Comparison of ENCODE assay signal across 10 cellular contexts in genomic region chr9:7117676-7118561, GRCh38.
DNase-seq lines count a peak whose midpoint lies in the region; ATAC-seq, FAIRE-seq and TF ChIP-seq lines count a peak whose summit lies in the region.
"Had no signal": no experiment of that assay in that cellular context is flagged by ENCODE, and none has a peak within 500 bp of the region (broad histone marks: within the 10 kb centered on the region; RNA-seq: fewer than 3 reads in every experiment).

No MANE protein-coding gene starts in this region.

- peak overlapping the region; percentile 67 for H3K27ac Mint-ChIP-seq in GM23338
- no peak overlapping the region for H3K27ac Mint-ChIP-seq in activated CD8-positive, alpha-beta T cell treated with anti-CD3 and anti-CD28 coated beads for 36 hours
- H3K27ac Mint-ChIP-seq: nephron progenitor cell had no signal

- no peak for TF ChIP-seq EP300 in esophagus muscularis mucosa (IDR thresholded peaks at IDR 0.05)

- H3F3A ChIP-seq in GM23338 (replicated peaks; ENCODE audit: low read depth) = no peaks in the 10 kb centered on the region

- no peaks in the 10 kb centered on the region for H3K9me3 ChIP-seq in esophagus muscularis mucosa

- H3K4me3 ChIP-seq in GM23338 (no peak overlapping the region), fibroblast of pulmonary artery (replicated peaks; ENCODE audit: low read depth, low read length) (no peak overlapping the region), esophagus muscularis mucosa (no peak overlapping the region)

- POLR2A ChIA-PET in activated CD8-positive, alpha-beta T cell treated with anti-CD3 and anti-CD28 coated beads for 36 hours (lab: Charles Lee) = interaction anchor here (0.6 to 0.9 kb wide), 2 partner anchors 19 to 225 kb away, joined by 3 read pairs; no protein-coding TSS in a partner anchor

- H3K27me3 ChIP-seq in GM23338 (ENCODE audit: insufficient read depth) (no peaks in the 10 kb centered on the region), esophagus muscularis mucosa (no peaks in the 10 kb centered on the region)

- no peaks in the 10 kb centered on the region for H3K27me3 Mint-ChIP-seq in GM23338 (ENCODE audit: insufficient read depth, low read depth, poor library complexity)
- no peaks in the 10 kb centered on the region for H3K27me3 Mint-ChIP-seq in activated CD8-positive, alpha-beta T cell treated with anti-CD3 and anti-CD28 coated beads for 36 hours

- H3K4me1 ChIP-seq in GM23338 (ENCODE audit: insufficient read depth) (no peaks in the 10 kb centered on the region), esophagus muscularis mucosa (no peaks in the 10 kb centered on the region)

- H3K4me3 Mint-ChIP-seq in GM23338 = no peak overlapping the region
- H3K4me3 Mint-ChIP-seq in activated CD8-positive, alpha-beta T cell treated with anti-CD3 and anti-CD28 coated beads for 36 hours = no peak overlapping the region
- H3K4me3 Mint-ChIP-seq: nephron progenitor cell had no signal

- H3K36me3 ChIP-seq in GM23338 (ENCODE audit: insufficient read depth) (no peaks in the 10 kb centered on the region), esophagus muscularis mucosa (peaks cover 0 to 5% (median 0%) of the 10 kb centered on the region in 4 donors)

- ATAC-seq in GM23338 = no peak
- ATAC-seq in activated CD8-positive, alpha-beta T cell treated with anti-CD3 and anti-CD28 coated beads for 36 hours = no peak

- no peak overlapping the region for H2AFZ ChIP-seq in GM23338

- no peak overlapping the region for H3K4me2 ChIP-seq in GM23338

- FAIRE-seq in GM18507 (lab: Jason Lieb, UNC) = peak; percentile 83
- FAIRE-seq: H1 had no signal

- H4K20me1 ChIP-seq in GM23338 (replicated peaks; ENCODE audit: insufficient read depth) = no peaks in the 10 kb centered on the region

- TF ChIP-seq POLR2A in esophagus muscularis mucosa (IDR thresholded peaks at IDR 0.05; ENCODE audit: low read depth) = no peak

- TF ChIP-seq CTCF in GM23338 (conservative IDR thresholded peaks at IDR 0.05; ENCODE audit: low read depth in 2 of 2) (no peak), fibroblast of pulmonary artery (IDR thresholded peaks at IDR 0.05; ENCODE audit: low read length, missing control alignments) (no peak), esophagus muscularis mucosa (IDR thresholded peaks at IDR 0.05) (no peak)
- no peak for TF ChIP-seq CTCF in activated CD8-positive, alpha-beta T cell treated with anti-CD3 and anti-CD28 coated beads for 36 hours (IDR thresholded peaks at IDR 0.05)

- H3K36me3 Mint-ChIP-seq in GM23338 (ENCODE audit: low read depth) = no peaks in the 10 kb centered on the region
- peaks cover 12% of the 10 kb centered on the region for H3K36me3 Mint-ChIP-seq in activated CD8-positive, alpha-beta T cell treated with anti-CD3 and anti-CD28 coated beads for 36 hours (ENCODE audit: low read depth)

- H3K79me2 ChIP-seq in GM23338 (replicated peaks; ENCODE audit: insufficient read depth) = no peaks in the 10 kb centered on the region

- H3K9me2 ChIP-seq in GM23338 (ENCODE audit: insufficient read depth) = no peaks in the 10 kb centered on the region; the same call in 1 of the 2 replicates

- H3K9me3 Mint-ChIP-seq in GM23338 = no peaks in the 10 kb centered on the region
- H3K9me3 Mint-ChIP-seq in activated CD8-positive, alpha-beta T cell treated with anti-CD3 and anti-CD28 coated beads for 36 hours = no peaks in the 10 kb centered on the region
- H3K9me3 Mint-ChIP-seq: nephron progenitor cell had no signal

- peaks cover 9% of the 10 kb centered on the region; the same call in 2 of the 3 replicates for H3K4me1 Mint-ChIP-seq in GM23338
- H3K4me1 Mint-ChIP-seq in activated CD8-positive, alpha-beta T cell treated with anti-CD3 and anti-CD28 coated beads for 36 hours (ENCODE audit: low read depth) = peaks cover 17% of the 10 kb centered on the region

- CTCF ChIA-PET in activated CD8-positive, alpha-beta T cell treated with anti-CD3 and anti-CD28 coated beads for 36 hours (lab: Charles Lee) = no interaction called here

- DNase-seq in GM18507 (ENCODE audit: extremely low spot score, insufficient read length, low read depth) (peak; percentile 7), GM23338 (ENCODE audit: low spot score) (no peak), HPDE6-E6E7 (ENCODE audit: extremely low spot score) (peak; percentile 26), fibroblast of pulmonary artery (ENCODE audit: low read depth) (peak; percentile 48), esophagus muscularis mucosa (ENCODE audit: extremely low spot score) (no peak)
- no peak for DNase-seq in stimulated activated CD4-positive, alpha-beta T cell treated with anti-CD3 and anti-CD28 coated beads, Interleukin-12 subunit alpha, Interleukin-12 subunit beta, amount 100 ng/mL, for 4 hours
- DNase-seq in stimulated activated CD4-positive, alpha-beta T cell treated with anti-CD3 and anti-CD28 coated beads, Interleukin-4, amount 100 ng/mL, for 24 hours = no peak
- DNase-seq in activated CD8-positive, alpha-beta T cell treated with anti-CD3 and anti-CD28 coated beads for 36 hours = no peak
- DNase-seq: nephron progenitor cell had no signal

- WGBS in esophagus muscularis mucosa = 74% methylated on average over 6 of the region's 6 CpGs

- intact Hi-C loops in esophagus muscularis mucosa (cut with DNase I) = no loop called here
- intact Hi-C loops in activated CD8-positive, alpha-beta T cell treated with anti-CD3 and anti-CD28 coated beads for 36 hours (cut with micrococcal nuclease) = no loop called here

- H3K27ac ChIP-seq in GM23338 (ENCODE audit: low read depth) = no peak overlapping the region
- H3K27ac ChIP-seq in esophagus muscularis mucosa (replicated peaks in 1 of 4) = no peak overlapping the region

TF ChIP-seq in GM23338, 12 proteins besides CTCF, POLR2A, EP300 and RAD21:
- TF ChIP-seq EZH2phosphoT487 (IDR thresholded peaks at IDR 0.05; ENCODE audit: unreplicated experiment) (no peak), ZNF114 (CRISPR knock-in tag; IDR thresholded peaks at IDR 0.05) (no peak), JUNB (IDR thresholded peaks at IDR 0.05; ENCODE audit: unreplicated experiment) (no peak)

Comparison
In these comparisons a context has a peak if more than half of its experiments do, and no peak if none do; other contexts are left out.
1. DNase-seq: peak in GM18507 (single experiment), HPDE6-E6E7 (single experiment) and fibroblast of pulmonary artery (single experiment); none in GM23338 (single experiment), esophagus muscularis mucosa (single experiment), stimulated activated CD4-positive, alpha-beta T cell treated with anti-CD3 and anti-CD28 coated beads, Interleukin-12 subunit alpha, Interleukin-12 subunit beta, amount 100 ng/mL, for 4 hours (single experiment), stimulated activated CD4-positive, alpha-beta T cell treated with anti-CD3 and anti-CD28 coated beads, Interleukin-4, amount 100 ng/mL, for 24 hours (single experiment) and activated CD8-positive, alpha-beta T cell treated with anti-CD3 and anti-CD28 coated beads for 36 hours (single experiment).